In the genomic region with DNA sequence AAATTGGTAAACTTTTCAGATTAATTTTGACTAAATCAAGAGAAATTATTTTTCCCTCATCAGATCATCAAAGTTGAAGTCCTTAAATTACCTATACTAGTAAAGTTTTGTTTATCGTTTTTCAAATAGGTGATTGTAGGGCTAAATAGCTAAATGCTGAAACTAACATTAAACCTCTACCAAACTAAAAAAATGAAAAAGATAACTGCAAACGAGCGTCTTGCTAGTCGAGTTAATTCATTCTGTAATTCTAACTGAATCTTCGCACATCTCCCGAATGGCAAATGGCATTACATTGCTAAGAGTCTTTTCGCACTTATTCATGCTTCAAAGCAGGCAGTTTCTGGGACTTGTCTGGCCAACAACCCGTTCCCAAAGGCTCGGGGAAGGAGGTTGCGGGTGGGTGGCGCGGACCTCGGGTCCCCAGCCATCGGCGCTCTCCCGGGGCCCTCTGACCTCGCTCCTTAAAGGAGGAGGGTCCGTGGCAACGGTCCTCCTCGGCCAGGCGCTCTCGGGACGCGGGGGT, we compare ENCODE assay signal across 8 cellular contexts. TPM values are rescaled to one million over a fixed set of nuclear protein-coding genes. Genes with fewer than 3 reads are reported as not detected.
A peak's percentile ranks its signal among the peaks of the same experiment; 100 is the strongest.
DNase-seq lines count a peak whose midpoint lies in the region; ATAC-seq and TF ChIP-seq lines count a peak whose summit lies in the region.

No MANE protein-coding gene starts in this region.

- TF ChIP-seq CTCF in endothelial cell (IDR thresholded peaks at IDR 0.05; ENCODE audit: unreplicated experiment) (no peak), nephron progenitor cell (IDR thresholded peaks at IDR 0.05) (no peak)

- H3K27ac Mint-ChIP-seq in endothelial cell (ENCODE audit: unreplicated experiment) (no peak overlapping the region), nephron progenitor cell (no peak overlapping the region)

- no peaks in the 10 kb centered on the region for H3K9me3 Mint-ChIP-seq in endothelial cell (ENCODE audit: unreplicated experiment)
- no peaks in the 10 kb centered on the region for H3K9me3 Mint-ChIP-seq in nephron progenitor cell

- peaks cover 9% of the 10 kb centered on the region for H3K27me3 Mint-ChIP-seq in endothelial cell (ENCODE audit: unreplicated experiment)
- peaks cover 32% of the 10 kb centered on the region for H3K27me3 Mint-ChIP-seq in nephron progenitor cell (ENCODE audit: low read depth, poor library complexity)

- H3K4me3 Mint-ChIP-seq in endothelial cell (ENCODE audit: unreplicated experiment), result peak overlapping the region; percentile 74
- H3K4me3 Mint-ChIP-seq in nephron progenitor cell, result peak overlapping the region; percentile 81

- DNase-seq in ELR (ENCODE audit: low read depth), result peak; percentile 39
- peak; percentile 72 for DNase-seq in NCI-H69 (lab: John Stamatoyannopoulos, UW)
- DNase-seq in endothelial cell (ENCODE audit: low spot score), result no peak
- no peak for DNase-seq in nephron progenitor cell
- no peak for DNase-seq in SHP77 (lab: John Stamatoyannopoulos, UW)
- no peak for DNase-seq in DMS79 (lab: John Stamatoyannopoulos, UW)

- H3K4me1 Mint-ChIP-seq in endothelial cell (ENCODE audit: unreplicated experiment) (peaks cover 5% of the 10 kb centered on the region), nephron progenitor cell (peaks cover 16% of the 10 kb centered on the region)

- H3K36me3 Mint-ChIP-seq in endothelial cell (ENCODE audit: low read depth, unreplicated experiment) (peaks cover 3% of the 10 kb centered on the region), nephron progenitor cell (ENCODE audit: low read depth) (no peaks in the 10 kb centered on the region)

- ATAC-seq in GM18505 (IDR thresholded peaks at IDR 0.05; ENCODE audit: unreplicated experiment), result no peak
- no peak for ATAC-seq in HG03520 (IDR thresholded peaks at IDR 0.05; ENCODE audit: unreplicated experiment)

- no peak for TF ChIP-seq POLR2A in GM18505 (IDR thresholded peaks at IDR 0.05; ENCODE audit: borderline replicate concordance, extremely low read depth, insufficient read depth, insufficient read length)

RNA-seq across cellular contexts. Expression of gene POPDC3, which starts 43.8 kb away (rescaled TPM):
- 5.2 TPM for total RNA-seq in endothelial cell (ENCODE audit: unreplicated experiment)

Comparison
In these comparisons a context has a peak if more than half of its experiments do, and no peak if none do; other contexts are left out.
1. DNase-seq: peak in ELR (single experiment) and NCI-H69 (single experiment); none in endothelial cell (single experiment), nephron progenitor cell (single experiment), SHP77 (0 of 2) and DMS79 (single experiment).